In genomic region chr3:57164606-57165573, GRCh38 we compare ENCODE assay signal across 8 cellular contexts. TPM values are rescaled to one million over a fixed set of nuclear protein-coding genes. Genes with fewer than 3 reads are reported as not detected.
DNase-seq lines count a peak whose midpoint lies in the region; ATAC-seq, FAIRE-seq and TF ChIP-seq lines count a peak whose summit lies in the region.

TSS of gene IL17RD (minus strand) at chr3:57165353. CDS start at chr3:57165286, 67 bp downstream.

- no peak for FAIRE-seq in RCC 7860 (lab: Jason Lieb, UNC)

- no peak within 1 kb of the TSS for H3K27ac Mint-ChIP-seq in activated naive CD4-positive, alpha-beta T cell treated with anti-CD3 and anti-CD28 coated beads, Interleukin-2, amount 10 ng/mL, durations not matched to agents 7 days and 5 days

- ATAC-seq in HG02763 (IDR thresholded peaks at IDR 0.05; ENCODE audit: unreplicated experiment): no peak

- H3K9me3 ChIP-seq in tibial artery: no peaks in the 10 kb centered on the region

- H3K4me3 ChIP-seq in GM12864 (ENCODE audit: low read depth, low read length) (peak within 1 kb of the TSS; percentile 51), HL-60 (replicated peaks; ENCODE audit: insufficient read depth, low read length) (peak within 1 kb of the TSS; percentile 57), tibial artery (peak within 1 kb of the TSS; percentile 64 to 81)

- intact Hi-C loops in tibial artery (cut with DNase I; ENCODE audit: low total_unique reads): loop anchor here (10.0 kb wide), 1 partner anchor 60 kb away; the partner anchor contains the start of gene APPL1

- H3K27ac ChIP-seq in HL-60 (replicated peaks): no peak within 1 kb of the TSS
- peak within 1 kb of the TSS; percentile 32 to 49 for H3K27ac ChIP-seq in tibial artery

- peak within 1 kb of the TSS; percentile 72 for H3K4me3 Mint-ChIP-seq in activated naive CD4-positive, alpha-beta T cell treated with anti-CD3 and anti-CD28 coated beads, Interleukin-2, amount 10 ng/mL, durations not matched to agents 7 days and 5 days

- peaks cover 36% of the 10 kb centered on the region for H3K27me3 ChIP-seq in HL-60 (ENCODE audit: insufficient read depth, poor library complexity, severe bottlenecking)
- H3K27me3 ChIP-seq in tibial artery: peaks cover 0 to 19% of the 10 kb centered on the region in 2 donors

- peaks cover 0 to 22% (median 11%) of the 10 kb centered on the region in 4 donors for H3K4me1 ChIP-seq in tibial artery

- no peaks in the 10 kb centered on the region for H3K9me3 Mint-ChIP-seq in activated naive CD4-positive, alpha-beta T cell treated with anti-CD3 and anti-CD28 coated beads, Interleukin-2, amount 10 ng/mL, durations not matched to agents 7 days and 5 days

- peaks cover 16% of the 10 kb centered on the region for H3K4me1 Mint-ChIP-seq in activated naive CD4-positive, alpha-beta T cell treated with anti-CD3 and anti-CD28 coated beads, Interleukin-2, amount 10 ng/mL, durations not matched to agents 7 days and 5 days

- DNase-seq in GM12864 (ENCODE audit: low read depth): no peak
- DNase-seq in HL-60 (ENCODE audit: low read depth in 1 of 2, low spot score in 1 of 2): peak in 1 of 2 experiments; percentile 17
- peak; percentile 34 for DNase-seq in RCC 7860 (ENCODE audit: low spot score)
- DNase-seq in activated naive CD4-positive, alpha-beta T cell treated with anti-CD3 and anti-CD28 coated beads, Interleukin-2, amount 10 ng/mL, durations not matched to agents 7 days and 5 days: peak; percentile 64
- DNase-seq in glomerular visceral epithelial cell (ENCODE audit: extremely low spot score): peak; percentile 88
- DNase-seq in occipital lobe (lab: John Stamatoyannopoulos, UW): peak; percentile 21
- peak; percentile 70 to 83 for DNase-seq in tibial artery

- CTCF ChIA-PET in activated naive CD4-positive, alpha-beta T cell treated with anti-CD3 and anti-CD28 coated beads, Interleukin-2, amount 10 ng/mL, durations not matched to agents 7 days and 5 days (lab: Charles Lee): interaction anchor here (1.2 kb wide), 1 partner anchor 233 kb away, joined by 4 read pairs; no protein-coding TSS in a partner anchor

- TF ChIP-seq CTCF in GM12864 (IDR thresholded peaks at IDR 0.05; ENCODE audit: low read depth, low read length, missing control alignments) (no peak), HL-60 (IDR thresholded peaks at IDR 0.05; ENCODE audit: insufficient read depth, low read length) (no peak), tibial artery (IDR thresholded peaks at IDR 0.05) (no peak)

- peaks cover 97% of the 10 kb centered on the region for H3K27me3 Mint-ChIP-seq in activated naive CD4-positive, alpha-beta T cell treated with anti-CD3 and anti-CD28 coated beads, Interleukin-2, amount 10 ng/mL, durations not matched to agents 7 days and 5 days

- H3K36me3 Mint-ChIP-seq in activated naive CD4-positive, alpha-beta T cell treated with anti-CD3 and anti-CD28 coated beads, Interleukin-2, amount 10 ng/mL, durations not matched to agents 7 days and 5 days: no peaks in the 10 kb centered on the region

- H3K36me3 ChIP-seq in tibial artery: no peaks in the 10 kb centered on the region

RNA-seq across cellular contexts. Expression of gene IL17RD, which starts in this region (rescaled TPM):
- total RNA-seq in occipital lobe: 38.1 TPM
